ENCODE assay signal across 8 cellular contexts in the genomic region with DNA sequence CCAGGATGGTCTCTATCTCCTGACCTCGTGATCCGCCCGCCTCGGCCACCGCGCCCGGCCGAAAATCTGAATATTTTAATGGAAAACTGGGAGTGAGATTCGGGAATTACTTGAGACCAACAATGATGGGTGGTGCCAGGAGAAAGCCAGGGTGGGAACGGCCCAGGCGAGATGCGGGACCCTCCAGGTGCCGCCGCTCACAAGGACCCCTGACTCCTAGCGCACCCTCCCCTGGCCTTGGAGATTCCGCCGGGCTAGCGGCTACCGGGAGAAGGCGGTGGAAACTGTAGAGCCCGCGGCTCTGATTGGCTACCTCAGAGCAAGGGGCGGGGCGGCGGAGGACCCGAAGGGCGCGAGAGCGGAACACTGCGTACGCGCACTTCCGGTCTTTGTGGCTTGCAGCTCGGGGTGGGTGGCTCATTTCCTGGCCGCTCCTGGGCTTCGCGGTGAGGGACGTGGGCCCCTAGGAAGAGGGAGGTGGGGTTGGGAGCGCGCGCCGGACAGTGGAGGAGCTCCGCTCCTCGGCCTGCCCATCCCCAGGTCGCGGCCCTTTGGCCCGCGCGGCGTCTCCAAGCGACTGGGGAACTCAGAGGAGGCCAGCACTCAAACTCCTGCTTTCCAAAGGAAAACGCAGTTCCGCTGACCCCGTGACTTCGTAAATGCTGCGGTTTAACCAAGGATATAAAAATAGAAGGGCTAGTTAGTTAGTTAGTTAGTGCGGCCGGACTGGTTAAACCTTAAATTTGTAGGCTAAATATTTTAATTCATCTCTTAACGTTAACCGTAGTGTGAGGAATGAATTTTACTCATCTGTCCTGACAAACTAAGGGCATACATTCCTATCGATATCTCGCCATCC. TPM values are rescaled to one million over a fixed set of nuclear protein-coding genes. Genes with fewer than 3 reads are reported as not detected.
A peak's percentile ranks its signal among the peaks of the same experiment; 100 is the strongest.
DNase-seq lines count a peak whose midpoint lies in the region; ATAC-seq and TF ChIP-seq lines count a peak whose summit lies in the region.

TSS of gene ZNF397 (plus strand) at position 371 of the 859 bp plus-strand sequence. CDS start 1,437 bp downstream, outside the sequence.

- peak within 1 kb of the TSS; percentile 78; the same call in 1 of the 2 replicates for H2AFZ ChIP-seq in GM23338

- H3K4me1 ChIP-seq in DOHH2 (ENCODE audit: control insufficient read depth, low read length) (peaks cover 19% of the 10 kb centered on the region), GM23338 (ENCODE audit: insufficient read depth) (no peaks in the 10 kb centered on the region)

- peak within 1 kb of the TSS; percentile 68 for H3K4me2 ChIP-seq in DOHH2 (ENCODE audit: low read length)
- peak within 1 kb of the TSS; percentile 80 for H3K4me2 ChIP-seq in GM23338

- H3K9me2 ChIP-seq in DOHH2 (replicated peaks; ENCODE audit: control insufficient read depth, low read length) (no peaks in the 10 kb centered on the region), GM23338 (ENCODE audit: insufficient read depth) (no peaks in the 10 kb centered on the region)

- H4K20me1 ChIP-seq in DOHH2 (ENCODE audit: control insufficient read depth, insufficient read depth, low read depth, low read length) (no peaks in the 10 kb centered on the region), GM23338 (replicated peaks; ENCODE audit: insufficient read depth) (peaks cover 5% of the 10 kb centered on the region; the same call in 1 of the 2 replicates)

- H3K4me3 ChIP-seq in DOHH2 (ENCODE audit: low read length): peak within 1 kb of the TSS; percentile 67
- H3K4me3 ChIP-seq in GM23338: peak within 1 kb of the TSS; percentile 66

- peaks cover 4% of the 10 kb centered on the region for H3K27me3 Mint-ChIP-seq in GM23338 (ENCODE audit: insufficient read depth, low read depth, poor library complexity)
- no peaks in the 10 kb centered on the region for H3K27me3 Mint-ChIP-seq in activated T-helper 2 cell treated with anti-CD3 and anti-CD28 coated beads, Interferon-gamma antibody, Interleukin-2, Interleukin-4, amounts not matched to agents 10 μg/mL and 5 μg/mL and 100 μg/mL, durations not matched to agents 14 hours and 24 hours and 36 hours (ENCODE audit: low read depth)
- no peaks in the 10 kb centered on the region for H3K27me3 Mint-ChIP-seq in natural killer cell (ENCODE audit: low read depth in 2 of 2)

- no peaks in the 10 kb centered on the region for H3K27me3 ChIP-seq in DOHH2 (ENCODE audit: control insufficient read depth, low read length)
- no peaks in the 10 kb centered on the region for H3K27me3 ChIP-seq in GM23338 (ENCODE audit: insufficient read depth)

- H3K79me2 ChIP-seq in DOHH2 (ENCODE audit: control insufficient read depth, low read length) (peaks cover 31% of the 10 kb centered on the region), GM23338 (replicated peaks; ENCODE audit: insufficient read depth) (peaks cover 27% of the 10 kb centered on the region)

- intact Hi-C loops in activated T-helper 2 cell treated with anti-CD3 and anti-CD28 coated beads, Interferon-gamma antibody, Interleukin-2, Interleukin-4, amounts not matched to agents 10 μg/mL and 5 μg/mL and 100 μg/mL, durations not matched to agents 14 hours and 24 hours and 36 hours (cut with micrococcal nuclease): loop anchor here (1.0 to 5.0 kb wide), 10 partner anchors 28 to 886 kb away; partner anchors contain the start of genes ELP2, GALNT1, INO80C and RMP24
- intact Hi-C loops in natural killer cell (cut with micrococcal nuclease): loop anchor here (1.0 to 10.0 kb wide), 6 partner anchors 26 to 380 kb away; partner anchors contain the start of genes INO80C, ZNF24 and ZSCAN30

- H3K4me1 Mint-ChIP-seq in GM23338 (peaks cover 3% of the 10 kb centered on the region; the same call in 2 of the 3 replicates), natural killer cell (peaks cover 25 to 28% of the 10 kb centered on the region in 2 donors)
- peaks cover 11% of the 10 kb centered on the region for H3K4me1 Mint-ChIP-seq in activated T-helper 2 cell treated with anti-CD3 and anti-CD28 coated beads, Interferon-gamma antibody, Interleukin-2, Interleukin-4, amounts not matched to agents 10 μg/mL and 5 μg/mL and 100 μg/mL, durations not matched to agents 14 hours and 24 hours and 36 hours (ENCODE audit: low read depth)

- H3K27ac ChIP-seq in DOHH2 (ENCODE audit: low read depth, low read length) (peak within 1 kb of the TSS; percentile 70), GM23338 (ENCODE audit: low read depth) (peak within 1 kb of the TSS; percentile 99)

- H3K9me3 ChIP-seq in DOHH2 (ENCODE audit: control insufficient read depth, insufficient read depth, low read length): peaks cover 35% of the 10 kb centered on the region

- DNase-seq in GM23338 (ENCODE audit: low spot score): peak; percentile 99
- peak; percentile 97 for DNase-seq in LHCN-M2 (ENCODE audit: low read depth)
- DNase-seq in RPMI8226: peak; percentile 99
- peak; percentile 94 for DNase-seq in activated T-helper 2 cell treated with anti-CD3 and anti-CD28 coated beads, Interferon-gamma antibody, Interleukin-2, Interleukin-4, amounts not matched to agents 10 μg/mL and 5 μg/mL and 100 μg/mL, durations not matched to agents 14 hours and 24 hours and 36 hours (ENCODE audit: low spot score)
- DNase-seq in fibroblast of peridontal ligament (ENCODE audit: extremely low read depth): peak; percentile 94
- DNase-seq in natural killer cell: peak; percentile 95
- DNase-seq in stimulated activated naive CD4-positive, alpha-beta T cell treated with Interleukin-2 at 50 U/mL for 16 hours (lab: John Stamatoyannopoulos, UW): peak; percentile 95

- peaks cover 42% of the 10 kb centered on the region for H3K36me3 Mint-ChIP-seq in GM23338 (ENCODE audit: low read depth)
- peaks cover 39% of the 10 kb centered on the region for H3K36me3 Mint-ChIP-seq in activated T-helper 2 cell treated with anti-CD3 and anti-CD28 coated beads, Interferon-gamma antibody, Interleukin-2, Interleukin-4, amounts not matched to agents 10 μg/mL and 5 μg/mL and 100 μg/mL, durations not matched to agents 14 hours and 24 hours and 36 hours (ENCODE audit: low read depth)
- H3K36me3 Mint-ChIP-seq in natural killer cell: peaks cover 27% of the 10 kb centered on the region

- no peak for TF ChIP-seq CTCF in DOHH2 (IDR thresholded peaks at IDR 0.05; ENCODE audit: low read depth, low read length, poor library complexity, severe bottlenecking)
- no peak for TF ChIP-seq CTCF in GM23338 (conservative IDR thresholded peaks at IDR 0.05; ENCODE audit: low read depth in 2 of 2)
- TF ChIP-seq CTCF in natural killer cell (IDR thresholded peaks at IDR 0.05): no peak

- H3K9me3 Mint-ChIP-seq in GM23338 (no peaks in the 10 kb centered on the region), natural killer cell (no peaks in the 10 kb centered on the region)
- H3K9me3 Mint-ChIP-seq in activated T-helper 2 cell treated with anti-CD3 and anti-CD28 coated beads, Interferon-gamma antibody, Interleukin-2, Interleukin-4, amounts not matched to agents 10 μg/mL and 5 μg/mL and 100 μg/mL, durations not matched to agents 14 hours and 24 hours and 36 hours: peaks cover 35% of the 10 kb centered on the region

- H3K36me3 ChIP-seq in DOHH2 (ENCODE audit: control insufficient read depth, low read length) (peaks cover 40% of the 10 kb centered on the region), GM23338 (ENCODE audit: insufficient read depth) (peaks cover 36% of the 10 kb centered on the region)

- H3K4me3 Mint-ChIP-seq in GM23338: peak within 1 kb of the TSS; percentile 91
- peak within 1 kb of the TSS; percentile 94 for H3K4me3 Mint-ChIP-seq in activated T-helper 2 cell treated with anti-CD3 and anti-CD28 coated beads, Interferon-gamma antibody, Interleukin-2, Interleukin-4, amounts not matched to agents 10 μg/mL and 5 μg/mL and 100 μg/mL, durations not matched to agents 14 hours and 24 hours and 36 hours (ENCODE audit: low read depth)
- peak within 1 kb of the TSS; percentile 97 for H3K4me3 Mint-ChIP-seq in natural killer cell

- peak within 1 kb of the TSS; percentile 100 for H3K27ac Mint-ChIP-seq in GM23338
- H3K27ac Mint-ChIP-seq in activated T-helper 2 cell treated with anti-CD3 and anti-CD28 coated beads, Interferon-gamma antibody, Interleukin-2, Interleukin-4, amounts not matched to agents 10 μg/mL and 5 μg/mL and 100 μg/mL, durations not matched to agents 14 hours and 24 hours and 36 hours: peak within 1 kb of the TSS; percentile 98
- peak within 1 kb of the TSS; percentile 97 to 98 for H3K27ac Mint-ChIP-seq in natural killer cell

- ATAC-seq in GM23338 (peak; percentile 98), natural killer cell (peak; percentile 96 to 99 (median 98))

- H3F3A ChIP-seq in DOHH2 (ENCODE audit: control insufficient read depth, insufficient read depth) (no peaks in the 10 kb centered on the region; the same call in 1 of the 2 replicates), GM23338 (replicated peaks; ENCODE audit: low read depth) (no peaks in the 10 kb centered on the region)

TF ChIP-seq in GM23338, 12 proteins besides CTCF, POLR2A, EP300 and RAD21:
- TF ChIP-seq, protein P1, sequence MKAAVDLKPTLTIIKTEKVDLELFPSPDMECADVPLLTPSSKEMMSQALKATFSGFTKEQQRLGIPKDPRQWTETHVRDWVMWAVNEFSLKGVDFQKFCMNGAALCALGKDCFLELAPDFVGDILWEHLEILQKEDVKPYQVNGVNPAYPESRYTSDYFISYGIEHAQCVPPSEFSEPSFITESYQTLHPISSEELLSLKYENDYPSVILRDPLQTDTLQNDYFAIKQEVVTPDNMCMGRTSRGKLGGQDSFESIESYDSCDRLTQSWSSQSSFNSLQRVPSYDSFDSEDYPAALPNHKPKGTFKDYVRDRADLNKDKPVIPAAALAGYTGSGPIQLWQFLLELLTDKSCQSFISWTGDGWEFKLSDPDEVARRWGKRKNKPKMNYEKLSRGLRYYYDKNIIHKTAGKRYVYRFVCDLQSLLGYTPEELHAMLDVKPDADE (IDR thresholded peaks at IDR 0.05): peak; percentile 63; the same call in 1 of the 2 replicates
- peak; percentile 52 for TF ChIP-seq CREB1 (CRISPR knock-in tag; IDR thresholded peaks at IDR 0.05; ENCODE audit: low read depth)
- TF ChIP-seq EZH2phosphoT487 (IDR thresholded peaks at IDR 0.05; ENCODE audit: unreplicated experiment): no peak
- TF ChIP-seq ZNF114 (CRISPR knock-in tag; IDR thresholded peaks at IDR 0.05): no peak
- TF ChIP-seq POLR2AphosphoS5 (IDR thresholded peaks at IDR 0.05; ENCODE audit: low read depth): peak; percentile 93

RNA-seq across cellular contexts. Expression of gene ZNF397, which starts in this region (rescaled TPM):
- 47.6 and 48.6 TPM in 2 replicates for total RNA-seq in GM23338 (2014; rRNA removed; shearing (Covaris generic))
- polyA plus RNA-seq in GM23338 (2016; fragmentation: Nextera tagmentation; extraction: Ambion mirVana): 19.1 and 20.7 TPM in 2 replicates
- total RNA-seq in LHCN-M2 (2014; rRNA removed): 10.2 and 15.0 TPM in 2 replicates
- 6.0 TPM for polyA plus RNA-seq in LHCN-M2 (2012)
- total RNA-seq in activated T-helper 2 cell treated with anti-CD3 and anti-CD28 coated beads, Interferon-gamma antibody, Interleukin-2, Interleukin-4, amounts not matched to agents 10 μg/mL and 5 μg/mL and 100 μg/mL, durations not matched to agents 14 hours and 24 hours and 36 hours: 14.6 and 18.4 TPM in 2 replicates
- total RNA-seq in natural killer cell: 10 to 100 TPM in 2 of 3 donors, 1 to 10 TPM in 1; 8.7 to 15.6 (median 13.9) TPM

Comparison
In these comparisons a context has a peak if more than half of its experiments do, and no peak if none do; other contexts are left out.
1. Peak in every context shown above with its lines: DNase-seq, ATAC-seq, H3K4me3 ChIP-seq and H3K27ac ChIP-seq.